1 cellular context compared by ENCODE assay signal in genomic region chr7:142853739-142854504, GRCh38.
A peak's percentile ranks its signal among the peaks of the same experiment; 100 is the strongest.
TF ChIP-seq lines count a peak whose summit lies in the region.

No MANE protein-coding gene starts in this region.

TF ChIP-seq in K562, 482 proteins besides CTCF, POLR2A, EP300 and RAD21 (continued from another document and continues in another):
- TF ChIP-seq, protein P1, sequence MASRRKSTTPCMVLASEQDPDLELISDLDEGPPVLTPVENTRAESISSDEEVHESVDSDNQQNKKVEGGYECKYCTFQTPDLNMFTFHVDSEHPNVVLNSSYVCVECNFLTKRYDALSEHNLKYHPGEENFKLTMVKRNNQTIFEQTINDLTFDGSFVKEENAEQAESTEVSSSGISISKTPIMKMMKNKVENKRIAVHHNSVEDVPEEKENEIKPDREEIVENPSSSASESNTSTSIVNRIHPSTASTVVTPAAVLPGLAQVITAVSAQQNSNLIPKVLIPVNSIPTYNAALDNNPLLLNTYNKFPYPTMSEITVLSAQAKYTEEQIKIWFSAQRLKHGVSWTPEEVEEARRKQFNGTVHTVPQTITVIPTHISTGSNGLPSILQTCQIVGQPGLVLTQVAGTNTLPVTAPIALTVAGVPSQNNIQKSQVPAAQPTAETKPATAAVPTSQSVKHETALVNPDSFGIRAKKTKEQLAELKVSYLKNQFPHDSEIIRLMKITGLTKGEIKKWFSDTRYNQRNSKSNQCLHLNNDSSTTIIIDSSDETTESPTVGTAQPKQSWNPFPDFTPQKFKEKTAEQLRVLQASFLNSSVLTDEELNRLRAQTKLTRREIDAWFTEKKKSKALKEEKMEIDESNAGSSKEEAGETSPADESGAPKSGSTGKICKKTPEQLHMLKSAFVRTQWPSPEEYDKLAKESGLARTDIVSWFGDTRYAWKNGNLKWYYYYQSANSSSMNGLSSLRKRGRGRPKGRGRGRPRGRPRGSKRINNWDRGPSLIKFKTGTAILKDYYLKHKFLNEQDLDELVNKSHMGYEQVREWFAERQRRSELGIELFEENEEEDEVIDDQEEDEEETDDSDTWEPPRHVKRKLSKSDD (conservative IDR thresholded peaks at IDR 0.05; ENCODE audit: low read length), result no peak
- no peak for TF ChIP-seq RBM39 (optimal IDR thresholded peaks at IDR 0.05; ENCODE audit: low read depth, low read length)
- TF ChIP-seq, protein P2, sequence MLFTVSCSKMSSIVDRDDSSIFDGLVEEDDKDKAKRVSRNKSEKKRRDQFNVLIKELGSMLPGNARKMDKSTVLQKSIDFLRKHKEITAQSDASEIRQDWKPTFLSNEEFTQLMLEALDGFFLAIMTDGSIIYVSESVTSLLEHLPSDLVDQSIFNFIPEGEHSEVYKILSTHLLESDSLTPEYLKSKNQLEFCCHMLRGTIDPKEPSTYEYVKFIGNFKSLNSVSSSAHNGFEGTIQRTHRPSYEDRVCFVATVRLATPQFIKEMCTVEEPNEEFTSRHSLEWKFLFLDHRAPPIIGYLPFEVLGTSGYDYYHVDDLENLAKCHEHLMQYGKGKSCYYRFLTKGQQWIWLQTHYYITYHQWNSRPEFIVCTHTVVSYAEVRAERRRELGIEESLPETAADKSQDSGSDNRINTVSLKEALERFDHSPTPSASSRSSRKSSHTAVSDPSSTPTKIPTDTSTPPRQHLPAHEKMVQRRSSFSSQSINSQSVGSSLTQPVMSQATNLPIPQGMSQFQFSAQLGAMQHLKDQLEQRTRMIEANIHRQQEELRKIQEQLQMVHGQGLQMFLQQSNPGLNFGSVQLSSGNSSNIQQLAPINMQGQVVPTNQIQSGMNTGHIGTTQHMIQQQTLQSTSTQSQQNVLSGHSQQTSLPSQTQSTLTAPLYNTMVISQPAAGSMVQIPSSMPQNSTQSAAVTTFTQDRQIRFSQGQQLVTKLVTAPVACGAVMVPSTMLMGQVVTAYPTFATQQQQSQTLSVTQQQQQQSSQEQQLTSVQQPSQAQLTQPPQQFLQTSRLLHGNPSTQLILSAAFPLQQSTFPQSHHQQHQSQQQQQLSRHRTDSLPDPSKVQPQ (CRISPR knock-in tag; IDR thresholded peaks at IDR 0.05; ENCODE audit: borderline replicate concordance), result no peak
- TF ChIP-seq HDAC2 (IDR thresholded peaks at IDR 0.05), result peak; percentile 65; the same call in 1 of the 2 replicates
- TF ChIP-seq, protein P3, sequence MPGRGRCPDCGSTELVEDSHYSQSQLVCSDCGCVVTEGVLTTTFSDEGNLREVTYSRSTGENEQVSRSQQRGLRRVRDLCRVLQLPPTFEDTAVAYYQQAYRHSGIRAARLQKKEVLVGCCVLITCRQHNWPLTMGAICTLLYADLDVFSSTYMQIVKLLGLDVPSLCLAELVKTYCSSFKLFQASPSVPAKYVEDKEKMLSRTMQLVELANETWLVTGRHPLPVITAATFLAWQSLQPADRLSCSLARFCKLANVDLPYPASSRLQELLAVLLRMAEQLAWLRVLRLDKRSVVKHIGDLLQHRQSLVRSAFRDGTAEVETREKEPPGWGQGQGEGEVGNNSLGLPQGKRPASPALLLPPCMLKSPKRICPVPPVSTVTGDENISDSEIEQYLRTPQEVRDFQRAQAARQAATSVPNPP (IDR thresholded peaks at IDR 0.05; ENCODE audit: borderline replicate concordance, insufficient read depth, insufficient read length), result no peak
- TF ChIP-seq, protein P4, sequence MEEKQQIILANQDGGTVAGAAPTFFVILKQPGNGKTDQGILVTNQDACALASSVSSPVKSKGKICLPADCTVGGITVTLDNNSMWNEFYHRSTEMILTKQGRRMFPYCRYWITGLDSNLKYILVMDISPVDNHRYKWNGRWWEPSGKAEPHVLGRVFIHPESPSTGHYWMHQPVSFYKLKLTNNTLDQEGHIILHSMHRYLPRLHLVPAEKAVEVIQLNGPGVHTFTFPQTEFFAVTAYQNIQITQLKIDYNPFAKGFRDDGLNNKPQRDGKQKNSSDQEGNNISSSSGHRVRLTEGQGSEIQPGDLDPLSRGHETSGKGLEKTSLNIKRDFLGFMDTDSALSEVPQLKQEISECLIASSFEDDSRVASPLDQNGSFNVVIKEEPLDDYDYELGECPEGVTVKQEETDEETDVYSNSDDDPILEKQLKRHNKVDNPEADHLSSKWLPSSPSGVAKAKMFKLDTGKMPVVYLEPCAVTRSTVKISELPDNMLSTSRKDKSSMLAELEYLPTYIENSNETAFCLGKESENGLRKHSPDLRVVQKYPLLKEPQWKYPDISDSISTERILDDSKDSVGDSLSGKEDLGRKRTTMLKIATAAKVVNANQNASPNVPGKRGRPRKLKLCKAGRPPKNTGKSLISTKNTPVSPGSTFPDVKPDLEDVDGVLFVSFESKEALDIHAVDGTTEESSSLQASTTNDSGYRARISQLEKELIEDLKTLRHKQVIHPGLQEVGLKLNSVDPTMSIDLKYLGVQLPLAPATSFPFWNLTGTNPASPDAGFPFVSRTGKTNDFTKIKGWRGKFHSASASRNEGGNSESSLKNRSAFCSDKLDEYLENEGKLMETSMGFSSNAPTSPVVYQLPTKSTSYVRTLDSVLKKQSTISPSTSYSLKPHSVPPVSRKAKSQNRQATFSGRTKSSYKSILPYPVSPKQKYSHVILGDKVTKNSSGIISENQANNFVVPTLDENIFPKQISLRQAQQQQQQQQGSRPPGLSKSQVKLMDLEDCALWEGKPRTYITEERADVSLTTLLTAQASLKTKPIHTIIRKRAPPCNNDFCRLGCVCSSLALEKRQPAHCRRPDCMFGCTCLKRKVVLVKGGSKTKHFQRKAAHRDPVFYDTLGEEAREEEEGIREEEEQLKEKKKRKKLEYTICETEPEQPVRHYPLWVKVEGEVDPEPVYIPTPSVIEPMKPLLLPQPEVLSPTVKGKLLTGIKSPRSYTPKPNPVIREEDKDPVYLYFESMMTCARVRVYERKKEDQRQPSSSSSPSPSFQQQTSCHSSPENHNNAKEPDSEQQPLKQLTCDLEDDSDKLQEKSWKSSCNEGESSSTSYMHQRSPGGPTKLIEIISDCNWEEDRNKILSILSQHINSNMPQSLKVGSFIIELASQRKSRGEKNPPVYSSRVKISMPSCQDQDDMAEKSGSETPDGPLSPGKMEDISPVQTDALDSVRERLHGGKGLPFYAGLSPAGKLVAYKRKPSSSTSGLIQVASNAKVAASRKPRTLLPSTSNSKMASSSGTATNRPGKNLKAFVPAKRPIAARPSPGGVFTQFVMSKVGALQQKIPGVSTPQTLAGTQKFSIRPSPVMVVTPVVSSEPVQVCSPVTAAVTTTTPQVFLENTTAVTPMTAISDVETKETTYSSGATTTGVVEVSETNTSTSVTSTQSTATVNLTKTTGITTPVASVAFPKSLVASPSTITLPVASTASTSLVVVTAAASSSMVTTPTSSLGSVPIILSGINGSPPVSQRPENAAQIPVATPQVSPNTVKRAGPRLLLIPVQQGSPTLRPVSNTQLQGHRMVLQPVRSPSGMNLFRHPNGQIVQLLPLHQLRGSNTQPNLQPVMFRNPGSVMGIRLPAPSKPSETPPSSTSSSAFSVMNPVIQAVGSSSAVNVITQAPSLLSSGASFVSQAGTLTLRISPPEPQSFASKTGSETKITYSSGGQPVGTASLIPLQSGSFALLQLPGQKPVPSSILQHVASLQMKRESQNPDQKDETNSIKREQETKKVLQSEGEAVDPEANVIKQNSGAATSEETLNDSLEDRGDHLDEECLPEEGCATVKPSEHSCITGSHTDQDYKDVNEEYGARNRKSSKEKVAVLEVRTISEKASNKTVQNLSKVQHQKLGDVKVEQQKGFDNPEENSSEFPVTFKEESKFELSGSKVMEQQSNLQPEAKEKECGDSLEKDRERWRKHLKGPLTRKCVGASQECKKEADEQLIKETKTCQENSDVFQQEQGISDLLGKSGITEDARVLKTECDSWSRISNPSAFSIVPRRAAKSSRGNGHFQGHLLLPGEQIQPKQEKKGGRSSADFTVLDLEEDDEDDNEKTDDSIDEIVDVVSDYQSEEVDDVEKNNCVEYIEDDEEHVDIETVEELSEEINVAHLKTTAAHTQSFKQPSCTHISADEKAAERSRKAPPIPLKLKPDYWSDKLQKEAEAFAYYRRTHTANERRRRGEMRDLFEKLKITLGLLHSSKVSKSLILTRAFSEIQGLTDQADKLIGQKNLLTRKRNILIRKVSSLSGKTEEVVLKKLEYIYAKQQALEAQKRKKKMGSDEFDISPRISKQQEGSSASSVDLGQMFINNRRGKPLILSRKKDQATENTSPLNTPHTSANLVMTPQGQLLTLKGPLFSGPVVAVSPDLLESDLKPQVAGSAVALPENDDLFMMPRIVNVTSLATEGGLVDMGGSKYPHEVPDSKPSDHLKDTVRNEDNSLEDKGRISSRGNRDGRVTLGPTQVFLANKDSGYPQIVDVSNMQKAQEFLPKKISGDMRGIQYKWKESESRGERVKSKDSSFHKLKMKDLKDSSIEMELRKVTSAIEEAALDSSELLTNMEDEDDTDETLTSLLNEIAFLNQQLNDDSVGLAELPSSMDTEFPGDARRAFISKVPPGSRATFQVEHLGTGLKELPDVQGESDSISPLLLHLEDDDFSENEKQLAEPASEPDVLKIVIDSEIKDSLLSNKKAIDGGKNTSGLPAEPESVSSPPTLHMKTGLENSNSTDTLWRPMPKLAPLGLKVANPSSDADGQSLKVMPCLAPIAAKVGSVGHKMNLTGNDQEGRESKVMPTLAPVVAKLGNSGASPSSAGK (IDR thresholded peaks at IDR 0.05), result no peak
- TF ChIP-seq SMARCC2 (IDR thresholded peaks at IDR 0.05; ENCODE audit: low read depth), result no peak
- TF ChIP-seq LARP7 (IDR thresholded peaks at IDR 0.05), result 0 out of 2 replicates have a peak, but pooled peaks have one; percentile 22
- TF ChIP-seq STAT5A (IDR thresholded peaks at IDR 0.05; ENCODE audit: borderline replicate concordance, low read length), result no peak
- TF ChIP-seq CREBBP (IDR thresholded peaks at IDR 0.05; ENCODE audit: low read depth, low read length), result no peak
- TF ChIP-seq RBFOX2 (IDR thresholded peaks at IDR 0.05; ENCODE audit: low read depth, low read length), result no peak
- TF ChIP-seq, protein P5, sequence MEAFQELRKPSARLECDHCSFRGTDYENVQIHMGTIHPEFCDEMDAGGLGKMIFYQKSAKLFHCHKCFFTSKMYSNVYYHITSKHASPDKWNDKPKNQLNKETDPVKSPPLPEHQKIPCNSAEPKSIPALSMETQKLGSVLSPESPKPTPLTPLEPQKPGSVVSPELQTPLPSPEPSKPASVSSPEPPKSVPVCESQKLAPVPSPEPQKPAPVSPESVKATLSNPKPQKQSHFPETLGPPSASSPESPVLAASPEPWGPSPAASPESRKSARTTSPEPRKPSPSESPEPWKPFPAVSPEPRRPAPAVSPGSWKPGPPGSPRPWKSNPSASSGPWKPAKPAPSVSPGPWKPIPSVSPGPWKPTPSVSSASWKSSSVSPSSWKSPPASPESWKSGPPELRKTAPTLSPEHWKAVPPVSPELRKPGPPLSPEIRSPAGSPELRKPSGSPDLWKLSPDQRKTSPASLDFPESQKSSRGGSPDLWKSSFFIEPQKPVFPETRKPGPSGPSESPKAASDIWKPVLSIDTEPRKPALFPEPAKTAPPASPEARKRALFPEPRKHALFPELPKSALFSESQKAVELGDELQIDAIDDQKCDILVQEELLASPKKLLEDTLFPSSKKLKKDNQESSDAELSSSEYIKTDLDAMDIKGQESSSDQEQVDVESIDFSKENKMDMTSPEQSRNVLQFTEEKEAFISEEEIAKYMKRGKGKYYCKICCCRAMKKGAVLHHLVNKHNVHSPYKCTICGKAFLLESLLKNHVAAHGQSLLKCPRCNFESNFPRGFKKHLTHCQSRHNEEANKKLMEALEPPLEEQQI (IDR thresholded peaks at IDR 0.05), result no peak
- TF ChIP-seq NCOR1 (IDR thresholded peaks at IDR 0.05), result no peak
- TF ChIP-seq MCM5 (IDR thresholded peaks at IDR 0.05; ENCODE audit: low read depth), result no peak
- TF ChIP-seq, protein P6, sequence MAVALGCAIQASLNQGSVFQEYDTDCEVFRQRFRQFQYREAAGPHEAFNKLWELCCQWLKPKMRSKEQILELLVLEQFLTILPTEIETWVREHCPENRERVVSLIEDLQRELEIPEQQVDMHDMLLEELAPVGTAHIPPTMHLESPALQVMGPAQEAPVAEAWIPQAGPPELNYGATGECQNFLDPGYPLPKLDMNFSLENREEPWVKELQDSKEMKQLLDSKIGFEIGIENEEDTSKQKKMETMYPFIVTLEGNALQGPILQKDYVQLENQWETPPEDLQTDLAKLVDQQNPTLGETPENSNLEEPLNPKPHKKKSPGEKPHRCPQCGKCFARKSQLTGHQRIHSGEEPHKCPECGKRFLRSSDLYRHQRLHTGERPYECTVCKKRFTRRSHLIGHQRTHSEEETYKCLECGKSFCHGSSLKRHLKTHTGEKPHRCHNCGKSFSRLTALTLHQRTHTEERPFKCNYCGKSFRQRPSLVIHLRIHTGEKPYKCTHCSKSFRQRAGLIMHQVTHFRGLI (CRISPR knock-in tag; IDR thresholded peaks at IDR 0.05), result no peak
- no peak for TF ChIP-seq NR2C2 (CRISPR knock-in tag; IDR thresholded peaks at IDR 0.05)
- no peak for TF ChIP-seq NR2C2 (tag; IDR thresholded peaks at IDR 0.05)
- TF ChIP-seq, protein P7, sequence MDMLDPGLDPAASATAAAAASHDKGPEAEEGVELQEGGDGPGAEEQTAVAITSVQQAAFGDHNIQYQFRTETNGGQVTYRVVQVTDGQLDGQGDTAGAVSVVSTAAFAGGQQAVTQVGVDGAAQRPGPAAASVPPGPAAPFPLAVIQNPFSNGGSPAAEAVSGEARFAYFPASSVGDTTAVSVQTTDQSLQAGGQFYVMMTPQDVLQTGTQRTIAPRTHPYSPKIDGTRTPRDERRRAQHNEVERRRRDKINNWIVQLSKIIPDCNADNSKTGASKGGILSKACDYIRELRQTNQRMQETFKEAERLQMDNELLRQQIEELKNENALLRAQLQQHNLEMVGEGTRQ (CRISPR knock-in tag; IDR thresholded peaks at IDR 0.05), result no peak
- TF ChIP-seq ESRRA (IDR thresholded peaks at IDR 0.05; ENCODE audit: borderline replicate concordance, low read depth), result no peak
- TF ChIP-seq ZNF512 (tag; IDR thresholded peaks at IDR 0.05), result no peak
- TF ChIP-seq, protein P8, sequence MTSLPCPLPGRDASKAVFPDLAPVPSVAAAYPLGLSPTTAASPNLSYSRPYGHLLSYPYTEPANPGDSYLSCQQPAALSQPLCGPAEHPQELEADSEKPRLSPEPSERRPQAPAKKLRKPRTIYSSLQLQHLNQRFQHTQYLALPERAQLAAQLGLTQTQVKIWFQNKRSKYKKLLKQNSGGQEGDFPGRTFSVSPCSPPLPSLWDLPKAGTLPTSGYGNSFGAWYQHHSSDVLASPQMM (CRISPR knock-in tag; IDR thresholded peaks at IDR 0.05), result no peak
- no peak for TF ChIP-seq ZSCAN29 (IDR thresholded peaks at IDR 0.05)
- no peak for TF ChIP-seq SMAD4 (CRISPR knock-in tag; conservative IDR thresholded peaks at IDR 0.05)
- TF ChIP-seq HMBOX1 (IDR thresholded peaks at IDR 0.05), result no peak
